In genomic region chr3:194137314-194138097, GRCh38 we compare ENCODE assay signal across 8 cellular contexts. TPM values are rescaled to one million over a fixed set of nuclear protein-coding genes. Genes with fewer than 3 reads are reported as not detected.
A peak's percentile ranks its signal among the peaks of the same experiment; 100 is the strongest.
DNase-seq lines count a peak whose midpoint lies in the region; ATAC-seq and TF ChIP-seq lines count a peak whose summit lies in the region.

No MANE protein-coding gene starts in this region.

- H2AFZ ChIP-seq in hepatocyte = no peak overlapping the region

- H3K4me1 ChIP-seq in ascending aorta (peaks cover 6 to 33% of the 10 kb centered on the region in 2 donors), hepatocyte (ENCODE audit: insufficient read depth) (peaks cover 44% of the 10 kb centered on the region), gastrocnemius medialis (peaks cover 32 to 44% of the 10 kb centered on the region in 2 donors)

- peak; percentile 37 for ATAC-seq in GM19438 (IDR thresholded peaks at IDR 0.05; ENCODE audit: low read depth, unreplicated experiment)
- peak; percentile 3 to 8 for ATAC-seq in gastrocnemius medialis

- peak overlapping the region; percentile 89 for H3K4me2 ChIP-seq in hepatocyte

- H3K9me3 ChIP-seq in ascending aorta (no peaks in the 10 kb centered on the region), hepatocyte (ENCODE audit: low read depth) (no peaks in the 10 kb centered on the region), gastrocnemius medialis (no peaks in the 10 kb centered on the region)

- H3K4me3 ChIP-seq in ascending aorta (peak overlapping the region; percentile 80 to 87), hepatocyte (peak overlapping the region; percentile 85), gastrocnemius medialis (peak overlapping the region; percentile 65 to 76 (median 69))

- intact Hi-C loops in ascending aorta (cut with DNase I) = loop anchor here (1.0 to 10.0 kb wide), 6 partner anchors 66 to 1757 kb away; partner anchors contain the start of gene ATP13A3
- intact Hi-C loops in gastrocnemius medialis (cut with DNase I; ENCODE audit: low total_unique reads) = loop anchor here (1.0 to 10.0 kb wide), 8 partner anchors 72 to 1221 kb away; partner anchors contain the start of genes ATP13A3 and MB21D2

- H3K27me3 ChIP-seq in ascending aorta = no peaks in the 10 kb centered on the region
- no peaks in the 10 kb centered on the region for H3K27me3 ChIP-seq in hepatocyte
- H3K27me3 ChIP-seq in gastrocnemius medialis = no peaks in the 10 kb centered on the region

- peak; percentile 59 to 68 for TF ChIP-seq POLR2A in gastrocnemius medialis (IDR thresholded peaks at IDR 0.05)

- H4K20me1 ChIP-seq in hepatocyte (ENCODE audit: insufficient read depth, poor library complexity, severe bottlenecking) = peaks cover 6% of the 10 kb centered on the region

- in situ Hi-C loops in gastrocnemius medialis (cut with MboI; ENCODE audit: low sequenced_read_pairs in 4 of 4) = loop anchor here (5.0 to 25.0 kb wide), 5 partner anchors 70 to 353 kb away; no protein-coding TSS in a partner anchor

- TF ChIP-seq CTCF in ascending aorta (IDR thresholded peaks at IDR 0.05) (peak; percentile 27 to 50 (median 48)), hepatocyte (IDR thresholded peaks at IDR 0.05; ENCODE audit: poor library complexity) (peak; percentile 48), gastrocnemius medialis (IDR thresholded peaks at IDR 0.05 in 4 of 5, conservative IDR thresholded peaks at IDR 0.05 in 1 of 5) (peak; percentile 47 to 86 (median 64))

- peaks cover 21% of the 10 kb centered on the region for H3K79me2 ChIP-seq in hepatocyte

- H3K9me2 ChIP-seq in hepatocyte (replicated peaks; ENCODE audit: insufficient read depth) = no peaks in the 10 kb centered on the region

- H3K27ac ChIP-seq in ascending aorta (peak overlapping the region; percentile 92 to 96), hepatocyte (peak overlapping the region; percentile 100), gastrocnemius medialis (peak overlapping the region; percentile 97 to 100 (median 99))

- under 1% methylated on average over 48 of the region's 62 CpGs for WGBS in hepatocyte (ENCODE audit: low lambda C conversion rate, missing lambda C conversion rate)

- H3K36me3 ChIP-seq in ascending aorta = no peaks in the 10 kb centered on the region
- no peaks in the 10 kb centered on the region for H3K36me3 ChIP-seq in hepatocyte (replicated peaks; ENCODE audit: insufficient read depth, low read depth)
- H3K36me3 ChIP-seq in gastrocnemius medialis = no peaks in the 10 kb centered on the region

- DNase-seq in DMS 273 treated with DMSO at 0.1 percent for 48 hours (lab: John Stamatoyannopoulos, UW) = peak; percentile 55
- DNase-seq in HT1080 (ENCODE audit: low read depth) = peak; percentile 73
- DNase-seq in SK-N-DZ (ENCODE audit: low spot score) = peak; percentile 25
- DNase-seq in ascending aorta (ENCODE audit: low spot score in 2 of 2) = peak in 1 of 2 donors; percentile 87
- DNase-seq in hepatocyte (ENCODE audit: low spot score) = peak; percentile 71
- DNase-seq in gastrocnemius medialis = peak; percentile 76 to 82
- no peak for DNase-seq in SKM-1 treated with dmso at 0.1 percent for 144 hours (lab: John Stamatoyannopoulos, UW; ENCODE audit: unreplicated experiment)

RNA-seq across cellular contexts. Expression of gene HES1, which starts 1.6 kb away (rescaled TPM):
- total RNA-seq in HT1080 (2014; rRNA removed; shearing (Covaris generic)) = 20.2 and 26.3 TPM in 2 replicates
- polyA plus RNA-seq in HT1080 (2015; cell fraction: cytosol; rRNA removed) = 15.0 and 25.1 TPM in 2 replicates
- 40.7 and 46.4 TPM in 2 replicates for polyA plus RNA-seq in HT1080 (2015; cell fraction: nucleus; rRNA removed)
- polyA plus RNA-seq in SK-N-DZ (2014; cell fraction: cytosol; rRNA removed) = 0.14 and 0.22 TPM in 2 replicates
- 0.09 and 1.9 TPM in 2 replicates for polyA plus RNA-seq in SK-N-DZ (2014; cell fraction: nucleus; rRNA removed)
- total RNA-seq in ascending aorta (22.6 TPM), hepatocyte (132 and 136 TPM in 2 replicates), gastrocnemius medialis (10 to 100 TPM in 3 of 4 donors, 1 to 10 TPM in 1; 9.7 to 38.3 (median 27.8) TPM)
- polyA plus RNA-seq in hepatocyte = 131 and 142 TPM in 2 replicates
